ENCODE assay signal across 1 cellular context in genomic region chr4:7153711-7154110, GRCh38.
TF ChIP-seq lines count a peak whose summit lies in the region.

No MANE protein-coding gene starts in this region.

TF ChIP-seq in GM23338, 12 proteins besides CTCF, POLR2A, EP300 and RAD21 (continued from another document):
- TF ChIP-seq, protein P1, sequence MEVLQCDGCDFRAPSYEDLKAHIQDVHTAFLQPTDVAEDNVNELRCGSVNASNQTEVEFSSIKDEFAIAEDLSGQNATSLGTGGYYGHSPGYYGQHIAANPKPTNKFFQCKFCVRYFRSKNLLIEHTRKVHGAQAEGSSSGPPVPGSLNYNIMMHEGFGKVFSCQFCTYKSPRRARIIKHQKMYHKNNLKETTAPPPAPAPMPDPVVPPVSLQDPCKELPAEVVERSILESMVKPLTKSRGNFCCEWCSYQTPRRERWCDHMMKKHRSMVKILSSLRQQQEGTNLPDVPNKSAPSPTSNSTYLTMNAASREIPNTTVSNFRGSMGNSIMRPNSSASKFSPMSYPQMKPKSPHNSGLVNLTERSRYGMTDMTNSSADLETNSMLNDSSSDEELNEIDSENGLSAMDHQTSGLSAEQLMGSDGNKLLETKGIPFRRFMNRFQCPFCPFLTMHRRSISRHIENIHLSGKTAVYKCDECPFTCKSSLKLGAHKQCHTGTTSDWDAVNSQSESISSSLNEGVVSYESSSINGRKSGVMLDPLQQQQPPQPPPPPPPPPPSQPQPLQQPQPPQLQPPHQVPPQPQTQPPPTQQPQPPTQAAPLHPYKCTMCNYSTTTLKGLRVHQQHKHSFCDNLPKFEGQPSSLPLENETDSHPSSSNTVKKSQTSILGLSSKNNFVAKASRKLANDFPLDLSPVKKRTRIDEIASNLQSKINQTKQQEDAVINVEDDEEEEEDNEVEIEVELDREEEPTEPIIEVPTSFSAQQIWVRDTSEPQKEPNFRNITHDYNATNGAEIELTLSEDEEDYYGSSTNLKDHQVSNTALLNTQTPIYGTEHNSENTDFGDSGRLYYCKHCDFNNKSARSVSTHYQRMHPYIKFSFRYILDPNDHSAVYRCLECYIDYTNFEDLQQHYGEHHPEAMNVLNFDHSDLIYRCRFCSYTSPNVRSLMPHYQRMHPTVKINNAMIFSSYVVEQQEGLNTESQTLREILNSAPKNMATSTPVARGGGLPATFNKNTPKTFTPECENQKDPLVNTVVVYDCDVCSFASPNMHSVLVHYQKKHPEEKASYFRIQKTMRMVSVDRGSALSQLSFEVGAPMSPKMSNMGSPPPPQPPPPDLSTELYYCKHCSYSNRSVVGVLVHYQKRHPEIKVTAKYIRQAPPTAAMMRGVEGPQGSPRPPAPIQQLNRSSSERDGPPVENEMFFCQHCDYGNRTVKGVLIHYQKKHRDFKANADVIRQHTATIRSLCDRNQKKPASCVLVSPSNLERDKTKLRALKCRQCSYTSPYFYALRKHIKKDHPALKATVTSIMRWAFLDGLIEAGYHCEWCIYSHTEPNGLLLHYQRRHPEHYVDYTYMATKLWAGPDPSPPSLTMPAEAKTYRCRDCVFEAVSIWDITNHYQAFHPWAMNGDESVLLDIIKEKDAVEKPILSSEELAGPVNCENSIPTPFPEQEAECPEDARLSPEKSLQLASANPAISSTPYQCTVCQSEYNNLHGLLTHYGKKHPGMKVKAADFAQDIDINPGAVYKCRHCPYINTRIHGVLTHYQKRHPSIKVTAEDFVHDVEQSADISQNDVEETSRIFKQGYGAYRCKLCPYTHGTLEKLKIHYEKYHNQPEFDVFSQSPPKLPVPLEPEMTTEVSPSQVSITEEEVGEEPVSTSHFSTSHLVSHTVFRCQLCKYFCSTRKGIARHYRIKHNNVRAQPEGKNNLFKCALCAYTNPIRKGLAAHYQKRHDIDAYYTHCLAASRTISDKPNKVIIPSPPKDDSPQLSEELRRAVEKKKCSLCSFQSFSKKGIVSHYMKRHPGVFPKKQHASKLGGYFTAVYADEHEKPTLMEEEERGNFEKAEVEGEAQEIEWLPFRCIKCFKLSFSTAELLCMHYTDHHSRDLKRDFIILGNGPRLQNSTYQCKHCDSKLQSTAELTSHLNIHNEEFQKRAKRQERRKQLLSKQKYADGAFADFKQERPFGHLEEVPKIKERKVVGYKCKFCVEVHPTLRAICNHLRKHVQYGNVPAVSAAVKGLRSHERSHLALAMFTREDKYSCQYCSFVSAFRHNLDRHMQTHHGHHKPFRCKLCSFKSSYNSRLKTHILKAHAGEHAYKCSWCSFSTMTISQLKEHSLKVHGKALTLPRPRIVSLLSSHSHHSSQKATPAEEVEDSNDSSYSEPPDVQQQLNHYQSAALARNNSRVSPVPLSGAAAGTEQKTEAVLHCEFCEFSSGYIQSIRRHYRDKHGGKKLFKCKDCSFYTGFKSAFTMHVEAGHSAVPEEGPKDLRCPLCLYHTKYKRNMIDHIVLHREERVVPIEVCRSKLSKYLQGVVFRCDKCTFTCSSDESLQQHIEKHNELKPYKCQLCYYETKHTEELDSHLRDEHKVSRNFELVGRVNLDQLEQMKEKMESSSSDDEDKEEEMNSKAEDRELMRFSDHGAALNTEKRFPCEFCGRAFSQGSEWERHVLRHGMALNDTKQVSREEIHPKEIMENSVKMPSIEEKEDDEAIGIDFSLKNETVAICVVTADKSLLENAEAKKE (CRISPR knock-in tag; IDR thresholded peaks at IDR 0.05) = no peak
- TF ChIP-seq ZNF331 (CRISPR knock-in tag; IDR thresholded peaks at IDR 0.05; ENCODE audit: low read depth) (no peak), CREB1 (CRISPR knock-in tag; IDR thresholded peaks at IDR 0.05; ENCODE audit: low read depth) (no peak), POLR2AphosphoS5 (IDR thresholded peaks at IDR 0.05; ENCODE audit: low read depth) (no peak), STAT1 (IDR thresholded peaks at IDR 0.05; ENCODE audit: unreplicated experiment) (no peak), EZH2phosphoT487 (IDR thresholded peaks at IDR 0.05; ENCODE audit: unreplicated experiment) (no peak), ZNF114 (CRISPR knock-in tag; IDR thresholded peaks at IDR 0.05) (no peak), EZH2 (IDR thresholded peaks at IDR 0.05; ENCODE audit: low read depth, unreplicated experiment) (no peak), NANOG (IDR thresholded peaks at IDR 0.05; ENCODE audit: borderline replicate concordance) (no peak), JUNB (IDR thresholded peaks at IDR 0.05; ENCODE audit: unreplicated experiment) (no peak)
